Comparison of ENCODE assay signal across 21 cellular contexts in the genomic region with DNA sequence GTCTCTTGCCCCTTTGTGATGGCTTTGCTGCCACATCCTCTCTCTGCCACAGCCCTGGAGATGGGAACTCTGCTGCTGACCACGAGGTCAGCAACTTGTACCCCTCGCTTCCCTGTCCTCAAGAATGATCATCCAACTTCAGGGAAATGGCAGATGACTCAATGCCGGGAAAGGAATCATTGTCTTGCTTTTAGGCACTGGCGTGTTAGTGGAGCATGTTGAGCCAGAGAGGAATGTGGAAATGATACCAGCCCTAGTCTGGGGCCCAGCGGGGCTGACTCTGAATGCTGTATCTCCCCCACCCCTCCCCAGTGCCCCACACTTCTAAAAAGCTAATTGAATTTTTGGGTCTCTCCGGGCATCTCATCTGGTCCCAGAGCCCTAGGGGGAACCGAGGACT.
A peak's percentile ranks its signal among the peaks of the same experiment; 100 is the strongest.
DNase-seq lines count a peak whose midpoint lies in the region; ATAC-seq and TF ChIP-seq lines count a peak whose summit lies in the region.
"Had no signal": no experiment of that assay in that cellular context is flagged by ENCODE, and none has a peak within 500 bp of the region (broad histone marks: within the 10 kb centered on the region; RNA-seq: fewer than 3 reads in every experiment).

No MANE protein-coding gene starts in this region.

- ATAC-seq in activated T-helper 17 cell treated with anti-CD3 and anti-CD28 coated beads, Interleukin-2, amount 50 U/mL, for 72 hours (replicated peaks) = no peak
- peak; percentile 19 for ATAC-seq in sciatic nerve
- ATAC-seq in aorta (ENCODE audit: low FRiP score) = peak; percentile 47
- ATAC-seq: CD8-positive, alpha-beta T cell had no signal

- no peaks in the 10 kb centered on the region for H3K27me3 ChIP-seq in aorta (ENCODE audit: control insufficient read depth in 1 of 2, insufficient read depth in 2 of 2, low read length in 1 of 2)
- H3K27me3 ChIP-seq in adrenal gland = no peaks in the 10 kb centered on the region
- H3K27me3 ChIP-seq: Peyer's patch had no signal

- no peak overlapping the region for H3K27ac ChIP-seq in aorta (ENCODE audit: low read depth in 1 of 2, low read length in 2 of 2)
- no peak overlapping the region for H3K27ac ChIP-seq in adrenal gland
- H3K27ac ChIP-seq: GM23248 had no signal

- H3K27me3 Mint-ChIP-seq in activated naive CD4-positive, alpha-beta T cell treated with anti-CD3 and anti-CD28 coated beads, Interleukin-2, amount 10 ng/mL, durations not matched to agents 7 days and 5 days = no peaks in the 10 kb centered on the region
- no peaks in the 10 kb centered on the region for H3K27me3 Mint-ChIP-seq in activated naive CD4-positive, alpha-beta T cell treated with anti-CD3 and anti-CD28 coated beads for 36 hours (ENCODE audit: low read depth)
- no peaks in the 10 kb centered on the region for H3K27me3 Mint-ChIP-seq in activated T-helper 17 cell treated with anti-CD3 and anti-CD28 coated beads, Interleukin-2, amount 50 U/mL, for 72 hours
- H3K27me3 Mint-ChIP-seq in activated CD4-positive, alpha-beta memory T cell treated with anti-CD3 and anti-CD28 coated beads for 36 hours = no peaks in the 10 kb centered on the region

- no peak overlapping the region for H3K4me3 Mint-ChIP-seq in activated naive CD4-positive, alpha-beta T cell treated with anti-CD3 and anti-CD28 coated beads, Interleukin-2, amount 10 ng/mL, durations not matched to agents 7 days and 5 days
- no peak overlapping the region for H3K4me3 Mint-ChIP-seq in activated naive CD4-positive, alpha-beta T cell treated with anti-CD3 and anti-CD28 coated beads for 36 hours
- no peak overlapping the region for H3K4me3 Mint-ChIP-seq in activated T-helper 17 cell treated with anti-CD3 and anti-CD28 coated beads, Interleukin-2, amount 50 U/mL, for 72 hours
- no peak overlapping the region for H3K4me3 Mint-ChIP-seq in activated CD4-positive, alpha-beta memory T cell treated with anti-CD3 and anti-CD28 coated beads for 36 hours
- H3K4me3 Mint-ChIP-seq: CD8-positive, alpha-beta T cell; H9; HFFc6 had no signal

- intact Hi-C loops in activated naive CD4-positive, alpha-beta T cell treated with anti-CD3 and anti-CD28 coated beads for 36 hours (cut with micrococcal nuclease) = no loop called here
- intact Hi-C loops in sciatic nerve (cut with DNase I) = no loop called here
- intact Hi-C loops in aorta (cut with DNase I) = no loop called here
- intact Hi-C loops in activated CD4-positive, alpha-beta memory T cell treated with anti-CD3 and anti-CD28 coated beads for 36 hours (cut with micrococcal nuclease) = no loop called here
- intact Hi-C loops in adrenal gland (cut with DNase I) = no loop called here

- H3K4me1 Mint-ChIP-seq in activated naive CD4-positive, alpha-beta T cell treated with anti-CD3 and anti-CD28 coated beads, Interleukin-2, amount 10 ng/mL, durations not matched to agents 7 days and 5 days = no peaks in the 10 kb centered on the region
- no peaks in the 10 kb centered on the region for H3K4me1 Mint-ChIP-seq in activated naive CD4-positive, alpha-beta T cell treated with anti-CD3 and anti-CD28 coated beads for 36 hours (ENCODE audit: low read depth)
- H3K4me1 Mint-ChIP-seq in activated T-helper 17 cell treated with anti-CD3 and anti-CD28 coated beads, Interleukin-2, amount 50 U/mL, for 72 hours = no peaks in the 10 kb centered on the region
- H3K4me1 Mint-ChIP-seq in activated CD4-positive, alpha-beta memory T cell treated with anti-CD3 and anti-CD28 coated beads for 36 hours (ENCODE audit: low read depth) = peaks cover 2% of the 10 kb centered on the region
- H3K4me1 Mint-ChIP-seq: H9 had no signal

- CTCF ChIA-PET in activated naive CD4-positive, alpha-beta T cell treated with anti-CD3 and anti-CD28 coated beads, Interleukin-2, amount 10 ng/mL, durations not matched to agents 7 days and 5 days (lab: Charles Lee) = no interaction called here
- CTCF ChIA-PET in activated naive CD4-positive, alpha-beta T cell treated with anti-CD3 and anti-CD28 coated beads for 36 hours (lab: Charles Lee) = no interaction called here
- CTCF ChIA-PET in activated CD4-positive, alpha-beta memory T cell treated with anti-CD3 and anti-CD28 coated beads for 36 hours (lab: Charles Lee) = no interaction called here

- peaks cover 3% of the 10 kb centered on the region for H3K9me3 ChIP-seq in aorta (ENCODE audit: control insufficient read depth, low read length)
- no peaks in the 10 kb centered on the region for H3K9me3 ChIP-seq in adrenal gland (replicated peaks in 1 of 3)
- H3K9me3 ChIP-seq: Peyer's patch had no signal

- H3K36me3 ChIP-seq in aorta (ENCODE audit: control insufficient read depth in 1 of 2, insufficient read depth in 2 of 2, low read length in 1 of 2) (peaks cover 15 to 22% of the 10 kb centered on the region in 2 donors), adrenal gland (replicated peaks in 1 of 2) (peaks cover 0 to 13% of the 10 kb centered on the region in 2 donors)

- no peak for TF ChIP-seq POLR2A in adrenal gland (IDR thresholded peaks at IDR 0.05)

- peak overlapping the region; percentile 8 for H3K27ac Mint-ChIP-seq in activated naive CD4-positive, alpha-beta T cell treated with anti-CD3 and anti-CD28 coated beads, Interleukin-2, amount 10 ng/mL, durations not matched to agents 7 days and 5 days
- no peak overlapping the region for H3K27ac Mint-ChIP-seq in activated naive CD4-positive, alpha-beta T cell treated with anti-CD3 and anti-CD28 coated beads for 36 hours
- peak overlapping the region; percentile 29 for H3K27ac Mint-ChIP-seq in activated T-helper 17 cell treated with anti-CD3 and anti-CD28 coated beads, Interleukin-2, amount 50 U/mL, for 72 hours
- H3K27ac Mint-ChIP-seq in activated CD4-positive, alpha-beta memory T cell treated with anti-CD3 and anti-CD28 coated beads for 36 hours = no peak overlapping the region
- H3K27ac Mint-ChIP-seq: CD8-positive, alpha-beta T cell; H9; HFFc6 had no signal

- H3K4me3 ChIP-seq in aorta (ENCODE audit: low read length in 2 of 2) (no peak overlapping the region), adrenal gland (no peak overlapping the region)
- H3K4me3 ChIP-seq: GM23248, Peyer's patch had no signal

- H3K9me3 Mint-ChIP-seq in activated naive CD4-positive, alpha-beta T cell treated with anti-CD3 and anti-CD28 coated beads, Interleukin-2, amount 10 ng/mL, durations not matched to agents 7 days and 5 days = no peaks in the 10 kb centered on the region
- no peaks in the 10 kb centered on the region for H3K9me3 Mint-ChIP-seq in activated naive CD4-positive, alpha-beta T cell treated with anti-CD3 and anti-CD28 coated beads for 36 hours
- no peaks in the 10 kb centered on the region for H3K9me3 Mint-ChIP-seq in activated T-helper 17 cell treated with anti-CD3 and anti-CD28 coated beads, Interleukin-2, amount 50 U/mL, for 72 hours
- no peaks in the 10 kb centered on the region for H3K9me3 Mint-ChIP-seq in activated CD4-positive, alpha-beta memory T cell treated with anti-CD3 and anti-CD28 coated beads for 36 hours
- H3K9me3 Mint-ChIP-seq: CD8-positive, alpha-beta T cell; HFFc6 had no signal

- 95% methylated on average over 7 of the region's 7 CpGs for WGBS in aorta, 2 donors
- WGBS in adrenal gland, 4 donors = 92 to 96% (median 93%) methylated on average over 7 of the region's 7 CpGs

- POLR2A ChIA-PET in activated CD4-positive, alpha-beta memory T cell treated with anti-CD3 and anti-CD28 coated beads for 36 hours (lab: Charles Lee) = interaction anchor here (1.3 kb wide), 1 partner anchor 183 kb away, joined by 4 read pairs; no protein-coding TSS in a partner anchor

- TF ChIP-seq CTCF in adrenal gland (IDR thresholded peaks at IDR 0.05) = no peak

- DNase-seq in activated naive CD4-positive, alpha-beta T cell treated with anti-CD3 and anti-CD28 coated beads, Interleukin-2, amount 10 ng/mL, durations not matched to agents 7 days and 5 days = no peak
- DNase-seq in activated naive CD4-positive, alpha-beta T cell treated with anti-CD3 and anti-CD28 coated beads for 36 hours = no peak
- no peak for DNase-seq in sciatic nerve (ENCODE audit: low spot score)
- DNase-seq in aorta = no peak
- DNase-seq in activated CD4-positive, alpha-beta memory T cell treated with anti-CD3 and anti-CD28 coated beads for 36 hours = no peak
- no peak for DNase-seq in adrenal gland
- DNase-seq: 8988T; C1 segment of cervical spinal cord; CD8-positive, alpha-beta T cell; GM23248; H9; HFFc6; Kasumi-1; NCI-H1417; NCI-H1694 treated with DMSO at 0.1 percent for 48 hours; NCI-H2081 treated with DMSO at 0.1 percent for 48 hours; NCI-H2171 treated with DMSO at 0.1 percent for 48 hours; NCI-H524 treated with DMSO at 0.1 percent for 48 hours; NCI-H82; Peyer's patch had no signal

- H3K36me3 Mint-ChIP-seq in activated naive CD4-positive, alpha-beta T cell treated with anti-CD3 and anti-CD28 coated beads, Interleukin-2, amount 10 ng/mL, durations not matched to agents 7 days and 5 days = peaks cover 61% of the 10 kb centered on the region
- H3K36me3 Mint-ChIP-seq in activated naive CD4-positive, alpha-beta T cell treated with anti-CD3 and anti-CD28 coated beads for 36 hours (ENCODE audit: low read depth) = peaks cover 23% of the 10 kb centered on the region
- H3K36me3 Mint-ChIP-seq in activated T-helper 17 cell treated with anti-CD3 and anti-CD28 coated beads, Interleukin-2, amount 50 U/mL, for 72 hours (ENCODE audit: low read depth) = peaks cover 75% of the 10 kb centered on the region
- H3K36me3 Mint-ChIP-seq in activated CD4-positive, alpha-beta memory T cell treated with anti-CD3 and anti-CD28 coated beads for 36 hours = peaks cover 33% of the 10 kb centered on the region

- H3K4me1 ChIP-seq in aorta (ENCODE audit: control insufficient read depth in 1 of 2, insufficient read depth in 2 of 2, low read length in 2 of 2) = peaks cover 0 to 4% of the 10 kb centered on the region in 2 donors
- H3K4me1 ChIP-seq in adrenal gland (replicated peaks in 1 of 2) = no peaks in the 10 kb centered on the region
- H3K4me1 ChIP-seq: Peyer's patch had no signal

Comparison
In these comparisons a context has a peak if more than half of its experiments do, and no peak if none do; other contexts are left out.
1. H3K27ac Mint-ChIP-seq: peak in activated naive CD4-positive, alpha-beta T cell treated with anti-CD3 and anti-CD28 coated beads, Interleukin-2, amount 10 ng/mL, durations not matched to agents 7 days and 5 days (single experiment) and activated T-helper 17 cell treated with anti-CD3 and anti-CD28 coated beads, Interleukin-2, amount 50 U/mL, for 72 hours (single experiment); none in activated naive CD4-positive, alpha-beta T cell treated with anti-CD3 and anti-CD28 coated beads for 36 hours (single experiment) and activated CD4-positive, alpha-beta memory T cell treated with anti-CD3 and anti-CD28 coated beads for 36 hours (single experiment).